25 cellular contexts compared by ENCODE assay signal in the genomic region with DNA sequence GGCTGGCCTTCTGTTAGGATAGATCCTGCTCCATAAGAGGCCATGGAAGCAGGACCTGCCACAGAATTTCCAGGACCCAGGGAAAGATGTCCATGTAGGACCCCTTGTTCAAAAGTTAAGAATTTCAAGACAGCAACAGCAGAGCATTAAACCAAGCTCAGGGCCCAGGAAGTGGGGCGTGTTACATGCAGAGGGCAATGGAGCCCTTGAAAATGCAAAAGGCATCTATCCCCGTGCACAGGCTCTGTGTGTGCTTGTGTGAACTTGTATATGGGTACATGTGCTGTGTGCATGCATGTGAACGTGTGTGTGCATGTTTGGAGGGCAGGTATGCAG. TPM values are rescaled to one million over a fixed set of nuclear protein-coding genes. Genes with fewer than 3 reads are reported as not detected.
DNase-seq lines count a peak whose midpoint lies in the region; ATAC-seq, FAIRE-seq and TF ChIP-seq lines count a peak whose summit lies in the region.
"Had no signal": no experiment of that assay in that cellular context is flagged by ENCODE, and none has a peak within 500 bp of the region (broad histone marks: within the 10 kb centered on the region; RNA-seq: fewer than 3 reads in every experiment).

No MANE protein-coding gene starts in this region.

- no peaks in the 10 kb centered on the region for H3K27me3 ChIP-seq in BLaER1
- H3K27me3 ChIP-seq: upper lobe of left lung had no signal

- no peaks in the 10 kb centered on the region for H4K20me1 ChIP-seq in BLaER1

- H3K4me2 ChIP-seq in BLaER1 = peak overlapping the region; percentile 97
- H3K4me2 ChIP-seq: SK-N-SH had no signal

- peaks cover 94% of the 10 kb centered on the region for H3K4me1 ChIP-seq in BLaER1
- H3K4me1 ChIP-seq in kidney (ENCODE audit: control insufficient read depth in 1 of 2, insufficient read depth in 1 of 2, low read depth in 1 of 2, low read length in 2 of 2) = peaks cover 4 to 19% of the 10 kb centered on the region in 2 donors

- H3K4me3 ChIP-seq in BLaER1 (no peak overlapping the region), kidney (ENCODE audit: low read length in 2 of 2) (no peak overlapping the region)
- H3K4me3 ChIP-seq: lung, upper lobe of left lung had no signal

- no peaks in the 10 kb centered on the region for H3K9me3 ChIP-seq in BLaER1
- no peaks in the 10 kb centered on the region for H3K9me3 ChIP-seq in kidney (ENCODE audit: control insufficient read depth in 1 of 2, low read length in 2 of 2)
- H3K9me3 ChIP-seq: SK-N-SH, upper lobe of left lung had no signal

- peak; percentile 64 for FAIRE-seq in HTR-8/SVneo (lab: Jason Lieb, UNC)
- FAIRE-seq in kidney (lab: Jason Lieb, UNC) = no peak
- FAIRE-seq: D721Med, keratinocyte, small intestine had no signal

- ATAC-seq in sciatic nerve (no peak), GM19328 (IDR thresholded peaks at IDR 0.05; ENCODE audit: unreplicated experiment) (no peak)

- H3K9ac ChIP-seq in BLaER1 (0 out of 2 replicates have a peak overlapping the region, but pooled peaks have one; percentile 35), kidney (ENCODE audit: low read length in 2 of 2) (no peak overlapping the region)
- H3K9ac ChIP-seq: SK-N-SH had no signal

- H3K36me3 ChIP-seq in BLaER1 = no peaks in the 10 kb centered on the region
- H3K36me3 ChIP-seq in kidney (ENCODE audit: control insufficient read depth in 1 of 2, insufficient read depth in 2 of 2, low read length in 2 of 2) = no peaks in the 10 kb centered on the region
- H3K36me3 ChIP-seq: upper lobe of left lung had no signal

- intact Hi-C loops in kidney (cut with DNase I) (no loop called here), sciatic nerve (cut with DNase I) (no loop called here)

- no peak for DNase-seq in HTR-8/SVneo (ENCODE audit: insufficient read length, low spot score)
- DNase-seq in kidney = no peak
- peak; percentile 19 for DNase-seq in sciatic nerve (ENCODE audit: low spot score)
- DNase-seq in NCI-H510A (lab: John Stamatoyannopoulos, UW) = no peak
- no peak for DNase-seq in NCI-H2107 treated with DMSO at 0.1 percent for 48 hours (lab: John Stamatoyannopoulos, UW; ENCODE audit: unreplicated experiment)
- DNase-seq: activated CD4-positive, alpha-beta memory T cell treated with anti-CD3 and anti-CD28 coated beads, Interleukin-2, amount 10 ng/mL, durations not matched to agents 7 days and 5 days; activated gamma-delta T cell; effector CD4-positive, alpha-beta T cell; Kasumi-1; NCI-H1436 treated with DMSO at 0.1 percent for 48 hours; NCI-H2107; NCI-H446; SK-N-SH; small intestine; stimulated activated CD4-positive, alpha-beta T cell treated with anti-CD3 and anti-CD28 coated beads, Interleukin-1b, Interleukin-23, amount 100 ng/mL, for 48 hours; T-helper 2 cell had no signal

- peak overlapping the region; percentile 23; the same call in 1 of the 2 replicates for H3K27ac ChIP-seq in BLaER1
- peak overlapping the region; percentile 32 to 47 for H3K27ac ChIP-seq in kidney (ENCODE audit: low read depth in 2 of 2, low read length in 2 of 2)
- H3K27ac ChIP-seq: epithelial cell of prostate, RWPE1 had no signal

- TF ChIP-seq CTCF in kidney (IDR thresholded peaks at IDR 0.05; ENCODE audit: borderline replicate concordance, extremely low read depth, insufficient read depth) = no peak

RNA-seq across cellular contexts. Expression of gene NKD2, which starts 14.4 kb away (rescaled TPM):
- 14.1 TPM for total RNA-seq in kidney
- 7.9 TPM for polyA plus RNA-seq in kidney (ENCODE audit: insufficient read depth, low read depth, low replicate concordance)
- 0.89 TPM for total RNA-seq in sciatic nerve
- polyA plus RNA-seq: CD14-positive monocyte, keratinocyte, SK-N-SH had no signal
